11 cellular contexts compared by ENCODE assay signal in genomic region chr1:59432531-59433439, GRCh38.
A peak's percentile ranks its signal among the peaks of the same experiment; 100 is the strongest.
DNase-seq lines count a peak whose midpoint lies in the region; ATAC-seq, FAIRE-seq and TF ChIP-seq lines count a peak whose summit lies in the region.
"Had no signal": no experiment of that assay in that cellular context is flagged by ENCODE, and none has a peak within 500 bp of the region (broad histone marks: within the 10 kb centered on the region; RNA-seq: fewer than 3 reads in every experiment).

No MANE protein-coding gene starts in this region.

- peaks cover 25% of the 10 kb centered on the region for H3K4me1 ChIP-seq in keratinocyte (ENCODE audit: control insufficient read depth, extremely low read depth, insufficient read depth, low read length)

- DNase-seq in GM10266 (ENCODE audit: extremely low spot score), result peak; percentile 34
- peak; percentile 60 for DNase-seq in GM20000 (ENCODE audit: low spot score)
- DNase-seq in keratinocyte (ENCODE audit: low read depth, low spot score), result no peak
- DNase-seq in epidermal melanocyte (ENCODE audit: insufficient read length, low spot score), result no peak
- DNase-seq in amygdala (lab: John Stamatoyannopoulos, UW), result no peak
- DNase-seq in SKM-1 (lab: John Stamatoyannopoulos, UW; ENCODE audit: unreplicated experiment), result no peak
- no peak for DNase-seq in DMS153 (lab: John Stamatoyannopoulos, UW)
- DNase-seq: DND-41, NCI-H524 had no signal

- no peak overlapping the region for H3K4me3 ChIP-seq in keratinocyte (ENCODE audit: control insufficient read depth in 2 of 3, extremely low read depth in 1 of 3, insufficient read depth in 2 of 3, low read depth in 1 of 3, low read length in 3 of 3)
- H3K4me3 ChIP-seq: lung had no signal

- no peaks in the 10 kb centered on the region for H3K79me2 ChIP-seq in keratinocyte (ENCODE audit: control insufficient read depth, insufficient read depth, low read length)

- no peak overlapping the region for H3K4me2 ChIP-seq in keratinocyte (ENCODE audit: control insufficient read depth, extremely low read depth, insufficient read depth, low read depth, low read length)

- H4K20me1 ChIP-seq in keratinocyte (ENCODE audit: control insufficient read depth, extremely low read depth, insufficient read depth, low read length), result no peaks in the 10 kb centered on the region

- TF ChIP-seq CTCF in GM10266 (IDR thresholded peaks at IDR 0.05; ENCODE audit: control insufficient read depth, insufficient read depth, low read depth, missing control alignments), result no peak
- no peak for TF ChIP-seq CTCF in GM20000 (IDR thresholded peaks at IDR 0.05; ENCODE audit: extremely low read depth, missing control alignments)
- no peak for TF ChIP-seq CTCF in keratinocyte (optimal IDR thresholded peaks at IDR 0.05 in 1 of 3, IDR thresholded peaks at IDR 0.05 in 1 of 3, conservative IDR thresholded peaks at IDR 0.05 in 1 of 3; ENCODE audit: extremely low read depth in 1 of 3, insufficient read depth in 2 of 3, low read length in 3 of 3)

- H3K9me1 ChIP-seq in keratinocyte (ENCODE audit: control insufficient read depth, extremely low read depth, insufficient read depth, low read length), result no peaks in the 10 kb centered on the region

- H3K27ac ChIP-seq in keratinocyte (ENCODE audit: control insufficient read depth, insufficient read depth, low read length), result no peak overlapping the region

- no peaks in the 10 kb centered on the region for H3K9me3 ChIP-seq in keratinocyte (ENCODE audit: control insufficient read depth, low read depth, low read length)

- no peak overlapping the region for H3K9ac ChIP-seq in keratinocyte (ENCODE audit: control insufficient read depth, extremely low read depth, insufficient read depth, low read length)

- peak; percentile 98 for ATAC-seq in HG03342 (IDR thresholded peaks at IDR 0.05; ENCODE audit: unreplicated experiment)

- no peaks in the 10 kb centered on the region for H3K36me3 ChIP-seq in keratinocyte (ENCODE audit: control insufficient read depth in 2 of 2, extremely low read depth in 1 of 2, insufficient read depth in 2 of 2, low read length in 2 of 2)

- H3K27me3 ChIP-seq in keratinocyte (ENCODE audit: control insufficient read depth, extremely low read depth, insufficient read depth, low read length), result no peaks in the 10 kb centered on the region

- FAIRE-seq in keratinocyte (lab: Jason Lieb, UNC), result peak; percentile 23

- H2AFZ ChIP-seq in keratinocyte (ENCODE audit: control insufficient read depth, low read length), result no peak overlapping the region

- dilution Hi-C loops in keratinocyte (cut with MboI; ENCODE audit: extremely low pct_ligation_motif_present, low sequenced_read_pairs), result no loop called here

Comparison
In these comparisons a context has a peak if more than half of its experiments do, and no peak if none do; other contexts are left out.
1. DNase-seq: peak in GM10266 (single experiment) and GM20000 (single experiment); none in keratinocyte (single experiment), epidermal melanocyte (single experiment), amygdala (0 of 56), SKM-1 (single experiment) and DMS153 (single experiment).